12 cellular contexts compared by ENCODE assay signal in the genomic region with DNA sequence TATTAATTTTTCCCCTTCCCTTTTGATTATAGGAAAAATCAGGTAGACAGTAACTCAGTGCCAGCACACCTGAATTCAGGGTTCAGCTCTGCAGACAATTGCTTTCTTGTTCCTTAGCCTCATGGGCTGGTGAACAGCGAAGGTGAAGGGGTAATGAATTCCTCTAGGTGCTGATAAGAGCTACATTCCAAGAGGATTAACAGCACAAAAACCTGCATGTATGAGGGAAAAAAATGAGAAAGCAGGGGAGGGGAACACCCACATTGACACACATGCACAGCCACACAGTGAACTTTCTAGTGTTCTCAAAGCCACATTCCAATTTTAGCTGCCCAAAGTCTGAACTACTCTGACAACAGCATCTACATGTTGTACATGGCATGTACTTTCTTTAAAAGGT. TPM values are rescaled to one million over a fixed set of nuclear protein-coding genes. Genes with fewer than 3 reads are reported as not detected.
DNase-seq lines count a peak whose midpoint lies in the region; ATAC-seq and TF ChIP-seq lines count a peak whose summit lies in the region.
"Had no signal": no experiment of that assay in that cellular context is flagged by ENCODE, and none has a peak within 500 bp of the region (broad histone marks: within the 10 kb centered on the region; RNA-seq: fewer than 3 reads in every experiment).

No MANE protein-coding gene starts in this region.

- no peak overlapping the region; the same call in 1 of the 2 replicates for H3K14ac ChIP-seq in IMR-90 (replicated peaks; ENCODE audit: low read depth, low read length)

- H2BK15ac ChIP-seq in IMR-90 (ENCODE audit: low read depth, low read length) = no peak overlapping the region

- DNase-seq in IMR-90 (peak; percentile 66), type B pancreatic cell (ENCODE audit: extremely low spot score, unreplicated experiment) (no peak), inferior parietal cortex (ENCODE audit: extremely low spot score) (no peak), cerebellum (ENCODE audit: low spot score) (no peak), NCI-H1417 (lab: John Stamatoyannopoulos, UW) (no peak)
- DNase-seq: activated T-cell treated with anti-CD3 and anti-CD28 coated beads, Interleukin-2, amount 50 U/mL, for 1 hour; KBM-7; NCI-H526 treated with DMSO at 0.1 percent for 48 hours had no signal

- peak overlapping the region; percentile 51 for H2BK5ac ChIP-seq in IMR-90 (ENCODE audit: low read depth, low read length, poor library complexity, severe bottlenecking)

- 0 out of 2 replicates have a peak overlapping the region, but pooled peaks have one; percentile 6 for H3K23ac ChIP-seq in IMR-90 (ENCODE audit: low read depth, low read length)

- no peak for TF ChIP-seq POLR2A in IMR-90 (IDR thresholded peaks at IDR 0.05; ENCODE audit: low read depth, low read length)

- no peak for TF ChIP-seq RAD21 in IMR-90 (IDR thresholded peaks at IDR 0.05; ENCODE audit: low read length)

- no peak for ATAC-seq in IMR-90 (ENCODE audit: low read depth)
- ATAC-seq in GM19452 (IDR thresholded peaks at IDR 0.05; ENCODE audit: unreplicated experiment) = no peak

- peak overlapping the region; percentile 17; the same call in 1 of the 2 replicates for H2BK120ac ChIP-seq in IMR-90 (ENCODE audit: low read depth, low read length)

- H3K4me2 ChIP-seq in IMR-90 (ENCODE audit: low read depth, low read length) = peak overlapping the region; percentile 4; the same call in 1 of the 2 replicates

- H3K56ac ChIP-seq in IMR-90 (ENCODE audit: extremely low read depth, insufficient read depth, low read length) = no peak overlapping the region

- H3K9me3 ChIP-seq in IMR-90 (ENCODE audit: control insufficient read depth, insufficient read depth, low read length) (no peaks in the 10 kb centered on the region), mesodermal cell (ENCODE audit: control insufficient read depth, low read length) (no peaks in the 10 kb centered on the region)

- dilution Hi-C loops in IMR-90 (cut with HindIII; ENCODE audit: low sequenced_read_pairs, unreplicated experiment) = no loop called here

- in situ Hi-C loops in IMR-90 (cut with MboI; ENCODE audit: low sequenced_read_pairs) = no loop called here

- H4K8ac ChIP-seq in IMR-90 (ENCODE audit: low read depth in 2 of 2, low read length in 2 of 2) = no peak overlapping the region

- peak overlapping the region; percentile 59 for H3K4me3 Mint-ChIP-seq in type B pancreatic cell
- H3K4me3 Mint-ChIP-seq: stimulated activated naive CD8-positive, alpha-beta T cell treated with anti-CD3 and anti-CD28 coated beads, Interleukin-15, Interleukin-2, amounts not matched to agents 100 ng/mL and 50 ng/mL, for 24 hours had no signal

- H3K36me3 ChIP-seq in IMR-90 (ENCODE audit: control insufficient read depth, insufficient read depth, low read length) = peaks cover 11% of the 10 kb centered on the region
- H3K36me3 ChIP-seq in mesodermal cell (ENCODE audit: control insufficient read depth, insufficient read depth, low read length) = peaks cover 34% of the 10 kb centered on the region

- no peak for TF ChIP-seq CTCF in IMR-90 (conservative IDR thresholded peaks at IDR 0.05; ENCODE audit: low read depth, low read length)
- no peak for TF ChIP-seq CTCF in type B pancreatic cell (conservative IDR thresholded peaks at IDR 0.05)

- peaks cover 53% of the 10 kb centered on the region for H3K4me1 Mint-ChIP-seq in type B pancreatic cell (ENCODE audit: unreplicated experiment)

- H3K36me3 Mint-ChIP-seq in type B pancreatic cell = peaks cover 8% of the 10 kb centered on the region

- no peaks in the 10 kb centered on the region for H3K27me3 ChIP-seq in IMR-90 (ENCODE audit: control insufficient read depth, insufficient read depth, low read length)

- peaks cover 31% of the 10 kb centered on the region for H3K4me1 ChIP-seq in IMR-90 (ENCODE audit: control insufficient read depth, insufficient read depth, low read length)
- H3K4me1 ChIP-seq in mesodermal cell (ENCODE audit: control insufficient read depth, insufficient read depth, low read length, poor library complexity, severe bottlenecking) = peaks cover 28% of the 10 kb centered on the region

- H3K4me3 ChIP-seq in IMR-90 (ENCODE audit: insufficient read depth, low read depth, low read length) = no peak overlapping the region
- no peak overlapping the region for H3K4me3 ChIP-seq in mesodermal cell (ENCODE audit: extremely low read depth, insufficient read depth, low read length, poor library complexity, severe bottlenecking)

- no peak overlapping the region for H3K9ac ChIP-seq in IMR-90 (ENCODE audit: low read depth, low read length)

- no peak overlapping the region; the same call in 1 of the 2 replicates for H4K5ac ChIP-seq in IMR-90 (ENCODE audit: low read depth, low read length)

- H3K27ac Mint-ChIP-seq in type B pancreatic cell = peak overlapping the region; percentile 89
- H3K27ac Mint-ChIP-seq: stimulated activated naive CD8-positive, alpha-beta T cell treated with anti-CD3 and anti-CD28 coated beads, Interleukin-15, Interleukin-2, amounts not matched to agents 100 ng/mL and 50 ng/mL, for 24 hours had no signal

- BruUV-seq in IMR-90 (replicated peaks; lab: Mats Ljungman, UMichigan) = no TSS peak

- H3K79me1 ChIP-seq in IMR-90 (ENCODE audit: low read depth in 1 of 2, low read length in 2 of 2) = peaks cover 34 to 81% of the 10 kb centered on the region in 2 experiments

- H2AK9ac ChIP-seq in IMR-90 (replicated peaks; ENCODE audit: low read depth, low read length, poor library complexity) = no peak overlapping the region

- no peak overlapping the region for H2AFZ ChIP-seq in IMR-90 (replicated peaks; ENCODE audit: low read length, poor library complexity)

- no peaks in the 10 kb centered on the region for H3K27me3 Mint-ChIP-seq in type B pancreatic cell
- H3K27me3 Mint-ChIP-seq: stimulated activated naive CD8-positive, alpha-beta T cell treated with anti-CD3 and anti-CD28 coated beads, Interleukin-15, Interleukin-2, amounts not matched to agents 100 ng/mL and 50 ng/mL, for 24 hours had no signal

- CTCF ChIA-PET in IMR-90 (lab: Yijun Ruan, JAX) = interaction anchor here (1.2 kb wide), 1 partner anchor 167 kb away, joined by 3 read pairs; no protein-coding TSS in a partner anchor

- H3K4ac ChIP-seq in IMR-90 (ENCODE audit: low read depth, low read length) = peak overlapping the region; percentile 46; the same call in 1 of the 2 replicates

- WGBS in IMR-90 (ENCODE audit: extremely low coverage in 2 of 2, insufficient read length in 1 of 2), 2 experiments = no CpG with 5 or more reads among the region's 1 CpG
- WGBS in mesodermal cell (ENCODE audit: insufficient coverage in 2 of 2), 2 experiments = 71 to 75% methylated on average over 1 of the region's 1 CpG

- H3K9me3 Mint-ChIP-seq in type B pancreatic cell = no peaks in the 10 kb centered on the region
- H3K9me3 Mint-ChIP-seq: stimulated activated naive CD8-positive, alpha-beta T cell treated with anti-CD3 and anti-CD28 coated beads, Interleukin-15, Interleukin-2, amounts not matched to agents 100 ng/mL and 50 ng/mL, for 24 hours had no signal

- H2BK20ac ChIP-seq in IMR-90 (ENCODE audit: low read depth, low read length) = peak overlapping the region; percentile 3; the same call in 1 of the 2 replicates

- H3K9me1 ChIP-seq in IMR-90 (ENCODE audit: insufficient read depth, low read length) = peaks cover 16% of the 10 kb centered on the region; the same call in 1 of the 2 replicates

- H4K20me1 ChIP-seq in IMR-90 (ENCODE audit: insufficient read depth, low read length) = peaks cover 25% of the 10 kb centered on the region; the same call in 1 of the 2 replicates

- 0 out of 2 replicates have a peak overlapping the region, but pooled peaks have one; percentile 8 for H4K91ac ChIP-seq in IMR-90 (ENCODE audit: insufficient read depth, low read depth, low read length)

- intact Hi-C loops in IMR-90 (cut with micrococcal nuclease) = no loop called here

- no peak overlapping the region for H2AK5ac ChIP-seq in IMR-90 (ENCODE audit: low read depth, low read length)

- H3K27ac ChIP-seq in IMR-90 (ENCODE audit: insufficient read depth, low read length) (peak overlapping the region; percentile 51; the same call in 1 of the 2 replicates), cingulate gyrus (ENCODE audit: low read depth, low read length) (peak overlapping the region; percentile 56), mesodermal cell (ENCODE audit: low read depth, low read length, severe bottlenecking) (peak overlapping the region; percentile 68)

- POLR2A ChIA-PET in IMR-90 (lab: Charles Lee; ENCODE audit: unreplicated experiment) = interaction anchor here (0.6 kb wide), 1 partner anchor 284 kb away, joined by 4 read pairs; no protein-coding TSS in a partner anchor

- peak overlapping the region; percentile 9; the same call in 1 of the 2 replicates for H3K18ac ChIP-seq in IMR-90 (ENCODE audit: low read depth, low read length)

TF ChIP-seq in IMR-90, 13 proteins besides CTCF, POLR2A, EP300 and RAD21 (continues in another document):
- TF ChIP-seq FOS (IDR thresholded peaks at IDR 0.05; ENCODE audit: low read depth, low read length) (no peak), MXI1 (IDR thresholded peaks at IDR 0.05; ENCODE audit: borderline replicate concordance, low read depth, low read length) (no peak), MAFK (IDR thresholded peaks at IDR 0.05; ENCODE audit: low read depth, low read length) (no peak), NFE2L2 (IDR thresholded peaks at IDR 0.05; ENCODE audit: low read depth, low read length) (no peak), CHD1 (IDR thresholded peaks at IDR 0.05; ENCODE audit: low read depth, low read length) (no peak), RCOR1 (IDR thresholded peaks at IDR 0.05; ENCODE audit: insufficient replicate concordance, low read length) (no peak), BHLHE40 (IDR thresholded peaks at IDR 0.05; ENCODE audit: low read depth, low read length) (no peak), RFX5 (IDR thresholded peaks at IDR 0.05; ENCODE audit: low read depth, low read length) (no peak)
- TF ChIP-seq, protein P1, sequence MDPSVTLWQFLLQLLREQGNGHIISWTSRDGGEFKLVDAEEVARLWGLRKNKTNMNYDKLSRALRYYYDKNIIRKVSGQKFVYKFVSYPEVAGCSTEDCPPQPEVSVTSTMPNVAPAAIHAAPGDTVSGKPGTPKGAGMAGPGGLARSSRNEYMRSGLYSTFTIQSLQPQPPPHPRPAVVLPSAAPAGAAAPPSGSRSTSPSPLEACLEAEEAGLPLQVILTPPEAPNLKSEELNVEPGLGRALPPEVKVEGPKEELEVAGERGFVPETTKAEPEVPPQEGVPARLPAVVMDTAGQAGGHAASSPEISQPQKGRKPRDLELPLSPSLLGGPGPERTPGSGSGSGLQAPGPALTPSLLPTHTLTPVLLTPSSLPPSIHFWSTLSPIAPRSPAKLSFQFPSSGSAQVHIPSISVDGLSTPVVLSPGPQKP (IDR thresholded peaks at IDR 0.05; ENCODE audit: borderline replicate concordance, low read depth, low read length) = no peak

RNA-seq across cellular contexts. Expression of a gene that starts 46.1 kb away (rescaled TPM):
- total RNA-seq in IMR-90 (2012; rRNA removed) (118 and 145 TPM in 2 replicates), type B pancreatic cell (ENCODE audit: low replicate concordance) (97.8 and 114 TPM in 2 replicates), cerebellum (29.0 TPM)
- polyA plus RNA-seq in IMR-90 (2012; rRNA removed) = 155 and 175 TPM in 2 replicates
- 85.4 and 86.8 TPM in 2 replicates for polyA plus RNA-seq in IMR-90 (2012; cell fraction: cytosol; rRNA removed)
- 65.5 and 124 TPM in 2 replicates for polyA plus RNA-seq in IMR-90 (2012; cell fraction: nucleus; rRNA removed; ENCODE audit: low replicate concordance)
- polyA plus RNA-seq in mesodermal cell (2013, experiment 1 of 2) = 138 TPM
- 132 TPM for polyA plus RNA-seq in mesodermal cell (2013, experiment 2 of 2)
